8 cellular contexts compared by ENCODE assay signal in genomic region chr9:20658246-20658667, GRCh38. TPM values are rescaled to one million over a fixed set of nuclear protein-coding genes. Genes with fewer than 3 reads are reported as not detected.
DNase-seq lines count a peak whose midpoint lies in the region; ATAC-seq and TF ChIP-seq lines count a peak whose summit lies in the region.
"Not testable (repeated sequence)": the region's sequence is repeated elsewhere in the genome, so short reads cannot be mapped to it uniquely, and the experiment has no call there.

No MANE protein-coding gene starts in this region.

- H3K36me3 ChIP-seq in A673 (ENCODE audit: insufficient read depth, low read length, poor library complexity, severe bottlenecking); right atrium auricular region: not testable (repeated sequence)

- H3K27ac Mint-ChIP-seq in T-helper 17 cell; dendritic cell treated with granulocyte-macrophage colony-stimulating factor and Interleukin-4, amounts not matched to agents 40 ng/mL and 50 ng/mL, for 4 days; naive B cell: not testable (repeated sequence)

- H3K27ac ChIP-seq in A673 (ENCODE audit: low read depth, low read length, poor library complexity, severe bottlenecking) (peak overlapping the region; percentile 47), HL-60 (replicated peaks) (peak overlapping the region; percentile 68), right atrium auricular region (peak overlapping the region in 1 of 2 donors; percentile 40)

- DNase-seq in A673 (ENCODE audit: low spot score); right atrium auricular region (ENCODE audit: low spot score): not testable (repeated sequence)
- DNase-seq in HL-60 (ENCODE audit: low read depth in 1 of 2, low spot score in 1 of 2) (peak in 1 of 2 experiments; percentile 8), T-helper 17 cell (peak; percentile 5 to 36 (median 13)), naive B cell (peak; percentile 28)
- DNase-seq in activated effector memory CD4-positive, alpha-beta T cell treated with anti-CD3 and anti-CD28 coated beads, Interleukin-2, amount 50 U/mL, for 16 hours: peak; percentile 80
- DNase-seq in stimulated activated CD4-positive, alpha-beta T cell treated with anti-CD3 and anti-CD28 coated beads, Interleukin-2, amount 100 ng/mL, for 24 hours: peak; percentile 18 to 38

- not testable (repeated sequence) for TF ChIP-seq CTCF in A673 (conservative IDR thresholded peaks at IDR 0.05; ENCODE audit: low read depth, low read length); HL-60 (IDR thresholded peaks at IDR 0.05; ENCODE audit: insufficient read depth, low read length); right atrium auricular region (IDR thresholded peaks at IDR 0.05)

- ATAC-seq in T-helper 17 cell; naive B cell (ENCODE audit: low read depth in 2 of 2): not testable (repeated sequence)

- POLR2A ChIA-PET in A673 (lab: Charles Lee; ENCODE audit: low non-redundant PET): not testable (repeated sequence)

- H3K4me1 ChIP-seq in A673 (ENCODE audit: insufficient read depth, low read length, poor library complexity, severe bottlenecking): peaks cover 11% of the 10 kb centered on the region
- H3K4me1 ChIP-seq in right atrium auricular region: not testable (repeated sequence)

- not testable (repeated sequence) for H3K36me3 Mint-ChIP-seq in T-helper 17 cell (ENCODE audit: low read depth); dendritic cell treated with granulocyte-macrophage colony-stimulating factor and Interleukin-4, amounts not matched to agents 40 ng/mL and 50 ng/mL, for 4 days (ENCODE audit: low read depth); naive B cell

- CTCF ChIA-PET in A673 (lab: Charles Lee): not testable (repeated sequence)

- H3K4me1 Mint-ChIP-seq in T-helper 17 cell; dendritic cell treated with granulocyte-macrophage colony-stimulating factor and Interleukin-4, amounts not matched to agents 40 ng/mL and 50 ng/mL, for 4 days (ENCODE audit: low read depth); naive B cell: not testable (repeated sequence)

- intact Hi-C loops in A673 (cut with micrococcal nuclease; ENCODE audit: unreplicated experiment); dendritic cell treated with granulocyte-macrophage colony-stimulating factor and Interleukin-4, amounts not matched to agents 40 ng/mL and 50 ng/mL, for 4 days (cut with micrococcal nuclease): not testable (repeated sequence)

- H3K4me3 Mint-ChIP-seq in T-helper 17 cell: not testable (repeated sequence)
- peak overlapping the region; percentile 69 for H3K4me3 Mint-ChIP-seq in dendritic cell treated with granulocyte-macrophage colony-stimulating factor and Interleukin-4, amounts not matched to agents 40 ng/mL and 50 ng/mL, for 4 days
- H3K4me3 Mint-ChIP-seq in naive B cell: peak overlapping the region in 6 of 8 donors; percentile 71 to 92 (median 86)

- TSS peak; percentile 69 for BruUV-seq in A673 (replicated peaks; lab: Mats Ljungman, UMichigan)

- not testable (repeated sequence) for H3K27me3 Mint-ChIP-seq in T-helper 17 cell; dendritic cell treated with granulocyte-macrophage colony-stimulating factor and Interleukin-4, amounts not matched to agents 40 ng/mL and 50 ng/mL, for 4 days
- H3K27me3 Mint-ChIP-seq in naive B cell: peaks cover 7 to 22% (median 12%) of the 10 kb centered on the region in 3 donors

- H3K9me3 Mint-ChIP-seq in dendritic cell treated with granulocyte-macrophage colony-stimulating factor and Interleukin-4, amounts not matched to agents 40 ng/mL and 50 ng/mL, for 4 days; naive B cell: not testable (repeated sequence)

- H3K9me3 ChIP-seq in A673 (ENCODE audit: low read depth, low read length, poor library complexity, severe bottlenecking); T-helper 17 cell (ENCODE audit: control insufficient read depth, low read length, poor library complexity, severe bottlenecking); right atrium auricular region: not testable (repeated sequence)

- H3K27me3 ChIP-seq in A673 (replicated peaks; ENCODE audit: insufficient read depth, low read depth, low read length, poor library complexity); HL-60 (ENCODE audit: insufficient read depth, poor library complexity, severe bottlenecking); right atrium auricular region: not testable (repeated sequence)

- H3K4me3 ChIP-seq in A673 (ENCODE audit: low read depth, low read length, poor library complexity, severe bottlenecking): peak overlapping the region; percentile 52
- peak overlapping the region; percentile 50 for H3K4me3 ChIP-seq in HL-60 (replicated peaks; ENCODE audit: insufficient read depth, low read length)
- peak overlapping the region; percentile 51 to 56 for H3K4me3 ChIP-seq in right atrium auricular region

RNA-seq across cellular contexts. Expression of gene FOCAD, which starts 25.8 kb away (rescaled TPM):
- total RNA-seq in A673 (2021) (42.7 and 42.8 TPM in 2 replicates), T-helper 17 cell (10 to 100 TPM; 16.2 to 18.2 TPM), right atrium auricular region (10 to 100 TPM; 42.5 to 50.1 TPM)
- polyA plus RNA-seq in naive B cell (ENCODE audit: low read depth in 6 of 6): 1 to 10 TPM; 3.0 to 9.2 (median 5.5) TPM

RNA-seq across cellular contexts. Expression of gene MLLT3, which starts 36.0 kb away (rescaled TPM):
- total RNA-seq in A673 (2021) (24.2 and 28.5 TPM in 2 replicates), T-helper 17 cell (10 to 100 TPM; 37.2 to 47.1 TPM), right atrium auricular region (1 to 10 TPM; 5.3 to 7.6 TPM)
- 10 to 100 TPM in 1 of 6 donors, 1 to 10 TPM in 5; 3.2 to 11.6 (median 5.7) TPM for polyA plus RNA-seq in naive B cell (ENCODE audit: low read depth in 6 of 6)
